ENCODE assay signal across 8 cellular contexts in genomic region chr6:85641522-85641915, GRCh38. TPM values are rescaled to one million over a fixed set of nuclear protein-coding genes. Genes with fewer than 3 reads are reported as not detected.
DNase-seq lines count a peak whose midpoint lies in the region; ATAC-seq and TF ChIP-seq lines count a peak whose summit lies in the region.

No MANE protein-coding gene starts in this region.

- H3K9ac ChIP-seq in endocrine pancreas (ENCODE audit: control insufficient read depth, insufficient read depth, low read length) (peak overlapping the region; percentile 82), neural cell (ENCODE audit: low read length) (peak overlapping the region; percentile 99)

- POLR2A ChIA-PET in GM10248 (lab: Yijun Ruan, JAX), result interaction anchor here (0.9 to 8.8 kb wide), 2 partner anchors 15 to 34 kb away, joined by 3 to 254 read pairs; no protein-coding TSS in a partner anchor

- TF ChIP-seq CTCF in neural cell (IDR thresholded peaks at IDR 0.05; ENCODE audit: poor library complexity, severe bottlenecking) (no peak), GM10248 (IDR thresholded peaks at IDR 0.05; ENCODE audit: control extremely low read depth, extremely low read depth, low read depth, missing control alignments) (no peak)

- DNase-seq in H7 (no peak), GM10248 (ENCODE audit: extremely low spot score) (no peak)

- H3K9me2 ChIP-seq in neural cell (ENCODE audit: insufficient read depth, low read length), result no peaks in the 10 kb centered on the region

- peak overlapping the region; percentile 100 for H3K4me3 ChIP-seq in H7 (ENCODE audit: insufficient read depth, low read depth, low read length)
- peak overlapping the region; percentile 77 for H3K4me3 ChIP-seq in endocrine pancreas (ENCODE audit: control insufficient read depth, insufficient read depth, low read length)
- peak overlapping the region; percentile 96 for H3K4me3 ChIP-seq in neural cell (ENCODE audit: low read length)

- H3K79me2 ChIP-seq in neural cell (replicated peaks; ENCODE audit: insufficient read depth, low read length), result peaks cover 57% of the 10 kb centered on the region

- ATAC-seq in HG03196 (IDR thresholded peaks at IDR 0.05; ENCODE audit: unreplicated experiment), result no peak
- no peak for ATAC-seq in HG02798 (IDR thresholded peaks at IDR 0.05; ENCODE audit: poor library complexity, unreplicated experiment)
- no peak for ATAC-seq in GM18520 (IDR thresholded peaks at IDR 0.05; ENCODE audit: unreplicated experiment)

- H3K36me3 ChIP-seq in H7 (replicated peaks; ENCODE audit: control insufficient read depth, insufficient read depth, low read length) (peaks cover 21% of the 10 kb centered on the region), endocrine pancreas (ENCODE audit: control insufficient read depth, insufficient read depth, low read length) (no peaks in the 10 kb centered on the region), neural cell (ENCODE audit: insufficient read depth, low read length) (peaks cover 8% of the 10 kb centered on the region)

- TF ChIP-seq RAD21 in neural cell (conservative IDR thresholded peaks at IDR 0.05), result no peak

- H3K4me2 ChIP-seq in neural cell (ENCODE audit: low read length), result peak overlapping the region; percentile 87

- CTCF ChIA-PET in GM10248 (lab: Yijun Ruan, JAX), result interaction anchor here (1.0 to 3.4 kb wide), 5 partner anchors 10 to 40 kb away, joined by 3 to 19 read pairs (median 5); no protein-coding TSS in a partner anchor

- H3K9me3 ChIP-seq in endocrine pancreas (ENCODE audit: control insufficient read depth, low read length) (no peaks in the 10 kb centered on the region), neural cell (ENCODE audit: low read length) (no peaks in the 10 kb centered on the region)

- H3F3A ChIP-seq in neural cell (ENCODE audit: insufficient read depth, low read length, poor library complexity, severe bottlenecking), result peaks cover 10% of the 10 kb centered on the region

- H2AFZ ChIP-seq in neural cell (ENCODE audit: low read depth, low read length), result no peak overlapping the region

- H4K20me1 ChIP-seq in neural cell (ENCODE audit: insufficient read depth), result peaks cover 24% of the 10 kb centered on the region

- H3K27ac ChIP-seq in neural cell (ENCODE audit: low read length), result peak overlapping the region; percentile 100

- TF ChIP-seq EP300 in neural cell (conservative IDR thresholded peaks at IDR 0.05; ENCODE audit: poor library complexity, severe bottlenecking), result no peak

- peaks cover 23% of the 10 kb centered on the region for H3K4me1 ChIP-seq in endocrine pancreas (ENCODE audit: control insufficient read depth, insufficient read depth, low read length)

- H3K27me3 ChIP-seq in H7 (ENCODE audit: control insufficient read depth, insufficient read depth, low read length) (no peaks in the 10 kb centered on the region), endocrine pancreas (ENCODE audit: control insufficient read depth, insufficient read depth, low read length) (no peaks in the 10 kb centered on the region), neural cell (ENCODE audit: insufficient read depth, low read depth, low read length) (no peaks in the 10 kb centered on the region)

TF ChIP-seq in PFSK-1, 5 proteins besides CTCF, POLR2A, EP300 and RAD21:
- TF ChIP-seq POLR2AphosphoS5 (IDR thresholded peaks at IDR 0.05; ENCODE audit: low read depth, low read length), result 0 out of 2 replicates have a peak, but pooled peaks have one; percentile 23
- no peak for TF ChIP-seq TAF1 (IDR thresholded peaks at IDR 0.05; ENCODE audit: borderline replicate concordance, insufficient read depth, low read length)

TF ChIP-seq in neural cell, 6 proteins besides CTCF, POLR2A, EP300 and RAD21:
- no peak for TF ChIP-seq SMC3 (conservative IDR thresholded peaks at IDR 0.05; ENCODE audit: poor library complexity)
- TF ChIP-seq MXI1 (conservative IDR thresholded peaks at IDR 0.05; ENCODE audit: poor library complexity, severe bottlenecking), result no peak
- TF ChIP-seq TAF1 (IDR thresholded peaks at IDR 0.05; ENCODE audit: low read depth), result no peak
- TF ChIP-seq EZH2 (IDR thresholded peaks at IDR 0.05; ENCODE audit: borderline replicate concordance, insufficient read depth, low read length, poor library complexity, severe bottlenecking), result no peak
- no peak for TF ChIP-seq REST (IDR thresholded peaks at IDR 0.05; ENCODE audit: borderline replicate concordance)
- no peak for TF ChIP-seq POLR2AphosphoS5 (IDR thresholded peaks at IDR 0.05)
TF ChIP-seq in neural cell: peak in this region for 0.

RNA-seq across cellular contexts. Expression of gene SYNCRIP, which starts 1.2 kb away (rescaled TPM):
- 58.0 and 60.7 TPM in 2 replicates for total RNA-seq in H7 (2014; rRNA removed; shearing (Covaris generic))
- 123 TPM for polyA plus RNA-seq in PFSK-1 (2012; ENCODE audit: insufficient read length, low read depth)
- 93.5 and 111 TPM in 2 replicates for polyA plus RNA-seq in neural cell
- 166 and 192 TPM in 2 replicates for polyA minus RNA-seq in neural cell

RNA-seq across cellular contexts. Expression of gene SNX14, which starts 47.9 kb away (rescaled TPM):
- 30.6 and 38.4 TPM in 2 replicates for total RNA-seq in H7 (2014; rRNA removed; shearing (Covaris generic))
- 43.1 TPM for polyA plus RNA-seq in PFSK-1 (2012; ENCODE audit: insufficient read length, low read depth)
- polyA plus RNA-seq in neural cell, result 83.5 and 112 TPM in 2 replicates
- polyA minus RNA-seq in neural cell, result 89.8 and 124 TPM in 2 replicates
